Comparison of ENCODE assay signal across 1 cellular context in genomic region chr7:141144921-141145629, GRCh38.
TF ChIP-seq lines count a peak whose summit lies in the region.

No MANE protein-coding gene starts in this region.

TF ChIP-seq in A549, 52 proteins besides CTCF, POLR2A, EP300 and RAD21 (continued from another document):
- TF ChIP-seq HMGXB4 (CRISPR knock-in tag; IDR thresholded peaks at IDR 0.05; ENCODE audit: borderline replicate concordance) (no peak), REST (IDR thresholded peaks at IDR 0.05) (no peak), JUN (IDR thresholded peaks at IDR 0.05) (no peak), BCL3 (IDR thresholded peaks at IDR 0.05) (no peak), TP53 (CRISPR knock-in tag; IDR thresholded peaks at IDR 0.05) (no peak), BHLHE40 (IDR thresholded peaks at IDR 0.05; ENCODE audit: low read depth, low read length) (no peak), NPAS2 (CRISPR knock-in tag; IDR thresholded peaks at IDR 0.05; ENCODE audit: borderline replicate concordance) (no peak), ZSCAN20 (CRISPR knock-in tag; IDR thresholded peaks at IDR 0.05) (no peak), HES2 (IDR thresholded peaks at IDR 0.05) (no peak), KDM5A (IDR thresholded peaks at IDR 0.05) (no peak), CHD2 (IDR thresholded peaks at IDR 0.05; ENCODE audit: low read length, partially characterized antibody) (no peak), POLR2AphosphoS2 (conservative IDR thresholded peaks at IDR 0.05; ENCODE audit: low read length) (no peak), RARB (CRISPR knock-in tag; IDR thresholded peaks at IDR 0.05) (no peak), CEBPB (IDR thresholded peaks at IDR 0.05) (no peak), TFCP2L1 (CRISPR knock-in tag; IDR thresholded peaks at IDR 0.05) (no peak), ESRRA (IDR thresholded peaks at IDR 0.05; ENCODE audit: borderline replicate concordance, low read length) (no peak)
